8 cellular contexts compared by ENCODE assay signal in genomic region chr1:110340207-110340468, GRCh38.
DNase-seq lines count a peak whose midpoint lies in the region.

No MANE protein-coding gene starts in this region.

- H3K27ac ChIP-seq in SK-N-MC (no peak overlapping the region), stomach smooth muscle (ENCODE audit: low read length) (peak overlapping the region; percentile 96)

- H3K4me3 ChIP-seq in SK-N-MC = peak overlapping the region; percentile 96
- peak overlapping the region; percentile 93 for H3K4me3 ChIP-seq in iPS-11a (ENCODE audit: low read depth, low read length)
- peak overlapping the region; percentile 93 to 98 for H3K4me3 ChIP-seq in stomach smooth muscle (ENCODE audit: low read length in 2 of 2)

- H3K9me3 ChIP-seq in SK-N-MC (ENCODE audit: low read depth, low read length) (peaks cover 4% of the 10 kb centered on the region; the same call in 1 of the 2 replicates), stomach smooth muscle (ENCODE audit: control insufficient read depth in 2 of 2, low read length in 2 of 2) (no peaks in the 10 kb centered on the region)

- DNase-seq in NCI-H1105 treated with DMSO at 0.1 percent for 48 hours (lab: John Stamatoyannopoulos, UW) (peak; percentile 38), NCI-H1105 (lab: John Stamatoyannopoulos, UW) (no peak), SK-N-MC (ENCODE audit: low read depth, low spot score) (no peak), NCI-H1436 (lab: John Stamatoyannopoulos, UW) (no peak), DMS79 (lab: John Stamatoyannopoulos, UW) (no peak)
- DNase-seq in effector CD8-positive, alpha-beta T cell (lab: John Stamatoyannopoulos, UW) = no peak

- H3K9ac ChIP-seq in SK-N-MC (ENCODE audit: insufficient read length) (peak overlapping the region; percentile 98), stomach smooth muscle (ENCODE audit: low read length in 2 of 2) (peak overlapping the region; percentile 86 to 87)

- H3K4me1 ChIP-seq in stomach smooth muscle (ENCODE audit: control insufficient read depth, insufficient read depth, low read length) = peaks cover 36% of the 10 kb centered on the region

- H3K36me3 ChIP-seq in SK-N-MC (ENCODE audit: insufficient read depth, low read length) = peaks cover 52% of the 10 kb centered on the region
- peaks cover 12 to 27% of the 10 kb centered on the region in 2 donors for H3K36me3 ChIP-seq in stomach smooth muscle (ENCODE audit: control insufficient read depth in 2 of 2, insufficient read depth in 2 of 2, low read length in 2 of 2)

- no peaks in the 10 kb centered on the region for H3K27me3 ChIP-seq in stomach smooth muscle (ENCODE audit: control insufficient read depth in 1 of 2, insufficient read depth in 2 of 2, low read length in 2 of 2)
